8 cellular contexts compared by ENCODE assay signal in genomic region chr10:72257051-72257892, GRCh38. TPM values are rescaled to one million over a fixed set of nuclear protein-coding genes. Genes with fewer than 3 reads are reported as not detected.
DNase-seq lines count a peak whose midpoint lies in the region; ATAC-seq, FAIRE-seq and TF ChIP-seq lines count a peak whose summit lies in the region.

No MANE protein-coding gene starts in this region.

- CTCF ChIA-PET in activated CD4-positive, alpha-beta T cell treated with anti-CD3 and anti-CD28 coated beads for 36 hours (lab: Charles Lee): interaction anchor here (0.6 to 2.1 kb wide), 4 partner anchors 10 to 130 kb away, joined by 3 to 16 read pairs (median 4); no protein-coding TSS in a partner anchor

- peaks cover 80% of the 10 kb centered on the region for H3K4me1 Mint-ChIP-seq in activated CD4-positive, alpha-beta T cell treated with anti-CD3 and anti-CD28 coated beads for 36 hours

- DNase-seq in activated CD4-positive, alpha-beta T cell treated with anti-CD3 and anti-CD28 coated beads for 36 hours: no peak
- no peak for DNase-seq in activated CD4-positive, alpha-beta T cell treated with anti-CD3 and anti-CD28 coated beads, Interleukin-2, amount 50 U/mL, for 4 hours
- DNase-seq in RPMI8226 (peak; percentile 51), globus pallidus (ENCODE audit: low spot score) (peak; percentile 55), testis (no peak), RCC 7860 (ENCODE audit: low spot score) (no peak), D721Med (ENCODE audit: insufficient read length, low spot score) (no peak)
- no peak for DNase-seq in stimulated activated CD4-positive, alpha-beta T cell treated with anti-CD3 and anti-CD28 coated beads, Interleukin-12 subunit alpha, Interleukin-12 subunit beta, amount 100 ng/mL, for 4 hours

- H3K36me3 Mint-ChIP-seq in activated CD4-positive, alpha-beta T cell treated with anti-CD3 and anti-CD28 coated beads for 36 hours (ENCODE audit: low read depth): no peaks in the 10 kb centered on the region

- no peak for TF ChIP-seq CTCF in testis (IDR thresholded peaks at IDR 0.05)
- TF ChIP-seq CTCF in D721Med (IDR thresholded peaks at IDR 0.05; ENCODE audit: insufficient read depth, missing control alignments): no peak

- H3K9me3 ChIP-seq in testis: no peaks in the 10 kb centered on the region

- TF ChIP-seq POLR2A in testis (IDR thresholded peaks at IDR 0.05): no peak

- no peak for ATAC-seq in activated CD4-positive, alpha-beta T cell treated with anti-CD3 and anti-CD28 coated beads for 36 hours

- H3K4me3 Mint-ChIP-seq in activated CD4-positive, alpha-beta T cell treated with anti-CD3 and anti-CD28 coated beads for 36 hours: no peak overlapping the region

- no peaks in the 10 kb centered on the region for H3K9me3 Mint-ChIP-seq in activated CD4-positive, alpha-beta T cell treated with anti-CD3 and anti-CD28 coated beads for 36 hours (ENCODE audit: low read depth)

- no peak for FAIRE-seq in RCC 7860 (lab: Jason Lieb, UNC)
- FAIRE-seq in D721Med (lab: Jason Lieb, UNC): no peak

- H3K4me3 ChIP-seq in testis: no peak overlapping the region

- H3K36me3 ChIP-seq in testis (ENCODE audit: low read depth, missing control alignments): no peaks in the 10 kb centered on the region

- H3K27me3 ChIP-seq in testis: no peaks in the 10 kb centered on the region

- 66 to 68% methylated on average over 8 of the region's 8 CpGs for WGBS in testis, 2 donors

- intact Hi-C loops in activated CD4-positive, alpha-beta T cell treated with anti-CD3 and anti-CD28 coated beads for 36 hours (cut with DNase I, micrococcal nuclease): no loop called here
- intact Hi-C loops in testis (cut with DNase I; ENCODE audit: low total_unique reads): no loop called here

- POLR2A ChIA-PET in activated CD4-positive, alpha-beta T cell treated with anti-CD3 and anti-CD28 coated beads for 36 hours (lab: Charles Lee): no interaction called here

- H3K4me1 ChIP-seq in testis: peaks cover 80% of the 10 kb centered on the region

- peak overlapping the region; percentile 58 for H3K27ac Mint-ChIP-seq in activated CD4-positive, alpha-beta T cell treated with anti-CD3 and anti-CD28 coated beads for 36 hours

- H3K27me3 Mint-ChIP-seq in activated CD4-positive, alpha-beta T cell treated with anti-CD3 and anti-CD28 coated beads for 36 hours: no peaks in the 10 kb centered on the region

- peak overlapping the region; percentile 75 to 93 for H3K27ac ChIP-seq in testis

RNA-seq across cellular contexts. Expression of gene DDIT4, which starts 16.5 kb away (rescaled TPM):
- total RNA-seq in activated CD4-positive, alpha-beta T cell treated with anti-CD3 and anti-CD28 coated beads for 36 hours: 1,000 to 10,000 TPM in 1 of 2 experiments, 100 to 1,000 TPM in 1; 750 to 1,039 TPM
- 10 to 100 TPM; 69.6 to 94.3 TPM for total RNA-seq in testis
- polyA plus RNA-seq in testis (ENCODE audit: insufficient read depth, low read depth, low replicate concordance): 46.6 TPM

RNA-seq across cellular contexts. Expression of gene ASCC1, which starts 41.2 kb away (rescaled TPM):
- total RNA-seq in activated CD4-positive, alpha-beta T cell treated with anti-CD3 and anti-CD28 coated beads for 36 hours: 10 to 100 TPM; 67.8 to 68.9 TPM
- 10 to 100 TPM; 48.8 to 58.3 TPM for total RNA-seq in testis
- polyA plus RNA-seq in testis (ENCODE audit: insufficient read depth, low read depth, low replicate concordance): 47.4 TPM

RNA-seq across cellular contexts. Expression of gene ANAPC16, which starts 41.5 kb away (rescaled TPM):
- 100 to 1,000 TPM in 1 of 2 experiments, 10 to 100 TPM in 1; 90.2 to 123 TPM for total RNA-seq in activated CD4-positive, alpha-beta T cell treated with anti-CD3 and anti-CD28 coated beads for 36 hours
- 10 to 100 TPM; 43.8 to 47.9 TPM for total RNA-seq in testis
- 96.0 TPM for polyA plus RNA-seq in testis (ENCODE audit: insufficient read depth, low read depth, low replicate concordance)

Comparison
In these comparisons a context has a peak if more than half of its experiments do, and no peak if none do; other contexts are left out.
1. DNase-seq: peak in RPMI8226 (single experiment) and globus pallidus (single experiment); none in activated CD4-positive, alpha-beta T cell treated with anti-CD3 and anti-CD28 coated beads for 36 hours (single experiment), activated CD4-positive, alpha-beta T cell treated with anti-CD3 and anti-CD28 coated beads, Interleukin-2, amount 50 U/mL, for 4 hours (0 of 2), testis (single experiment), RCC 7860 (single experiment), D721Med (single experiment) and stimulated activated CD4-positive, alpha-beta T cell treated with anti-CD3 and anti-CD28 coated beads, Interleukin-12 subunit alpha, Interleukin-12 subunit beta, amount 100 ng/mL, for 4 hours (single experiment).
2. RNA of gene DDIT4, which starts 16.5 kb away (total RNA-seq): 750 to 1,039 TPM in activated CD4-positive, alpha-beta T cell treated with anti-CD3 and anti-CD28 coated beads for 36 hours; 69.6 to 94.3 TPM in testis; every median in the first group is over 4 times any median in the second.